ENCODE assay signal across 7 cellular contexts in genomic region chr3:18987070-18987469, GRCh38.
"Had no signal": no experiment of that assay in that cellular context is flagged by ENCODE, and none has a peak within 500 bp of the region (broad histone marks: within the 10 kb centered on the region; RNA-seq: fewer than 3 reads in every experiment).

No MANE protein-coding gene starts in this region.

- H3K9ac ChIP-seq: GM23248 had no signal

- H2AFZ ChIP-seq: GM23248 had no signal

- FAIRE-seq: H1, H54 had no signal

- DNase-seq: GM23248, H9, HCEC 1CT, KG1 had no signal

- H3K27ac ChIP-seq: GM23248, HL-60 had no signal

- H3K4me3 ChIP-seq: GM23248 had no signal
